Comparison of ENCODE assay signal across 8 cellular contexts in genomic region chr6:31493875-31494694, GRCh38. TPM values are rescaled to one million over a fixed set of nuclear protein-coding genes. Genes with fewer than 3 reads are reported as not detected.
DNase-seq lines count a peak whose midpoint lies in the region; ATAC-seq and TF ChIP-seq lines count a peak whose summit lies in the region.

No MANE protein-coding gene starts in this region.

- H3K36me3 Mint-ChIP-seq in nephron progenitor cell (ENCODE audit: low read depth): no peaks in the 10 kb centered on the region
- H3K36me3 Mint-ChIP-seq in stimulated activated naive CD8-positive, alpha-beta T cell treated with anti-CD3 and anti-CD28 coated beads, Interleukin-15, Interleukin-2, amounts not matched to agents 100 ng/mL and 50 ng/mL, for 24 hours (ENCODE audit: low read depth): no peaks in the 10 kb centered on the region

- CTCF ChIA-PET in RWPE1 (lab: Yijun Ruan, JAX): interaction anchor here (0.6 to 2.0 kb wide), 13 partner anchors 9 to 1069 kb away, joined by 3 to 11 read pairs (median 4); partner anchors contain the start of genes DDX39B and PSORS1C1

- H3K27ac Mint-ChIP-seq in nephron progenitor cell: no peak overlapping the region
- peak overlapping the region; percentile 87 for H3K27ac Mint-ChIP-seq in stimulated activated naive CD8-positive, alpha-beta T cell treated with anti-CD3 and anti-CD28 coated beads, Interleukin-15, Interleukin-2, amounts not matched to agents 100 ng/mL and 50 ng/mL, for 24 hours

- ATAC-seq in GM18505 (IDR thresholded peaks at IDR 0.05; ENCODE audit: unreplicated experiment): peak; percentile 44

- peaks cover 10% of the 10 kb centered on the region for H3K9me3 Mint-ChIP-seq in nephron progenitor cell
- no peaks in the 10 kb centered on the region for H3K9me3 Mint-ChIP-seq in stimulated activated naive CD8-positive, alpha-beta T cell treated with anti-CD3 and anti-CD28 coated beads, Interleukin-15, Interleukin-2, amounts not matched to agents 100 ng/mL and 50 ng/mL, for 24 hours

- POLR2A ChIA-PET in RWPE1 (lab: Yijun Ruan, JAX; ENCODE audit: low non-redundant PET): no interaction called here

- H3K4me3 ChIP-seq in HUES64 (ENCODE audit: low read length) (peak overlapping the region; percentile 68), fibroblast of the aortic adventitia (ENCODE audit: low read depth, low read length) (peak overlapping the region; percentile 73)

- H3K9me3 ChIP-seq in HUES64 (ENCODE audit: insufficient read depth, low read depth, low read length): no peaks in the 10 kb centered on the region

- under 1% methylated on average over 58 of the region's 58 CpGs for WGBS in HUES64

- H3K4me3 Mint-ChIP-seq in nephron progenitor cell: peak overlapping the region; percentile 78
- peak overlapping the region; percentile 91 for H3K4me3 Mint-ChIP-seq in stimulated activated naive CD8-positive, alpha-beta T cell treated with anti-CD3 and anti-CD28 coated beads, Interleukin-15, Interleukin-2, amounts not matched to agents 100 ng/mL and 50 ng/mL, for 24 hours

- H3K27me3 ChIP-seq in HUES64 (ENCODE audit: insufficient read depth, low read length): peaks cover 52% of the 10 kb centered on the region

- H3K27ac ChIP-seq in HUES64 (ENCODE audit: low read depth, low read length) (peak overlapping the region; percentile 57; the same call in 1 of the 2 replicates), RWPE1 (peak overlapping the region; percentile 69)

- DNase-seq in AG08395 (ENCODE audit: low spot score): peak; percentile 45
- peak; percentile 51 for DNase-seq in RWPE1 (ENCODE audit: low spot score)
- DNase-seq in activated T-helper 9 cell treated with anti-CD3 and anti-CD28 coated beads, Interleukin-2, amount 50 U/mL, for 16 hours (ENCODE audit: low read depth): peak; percentile 67
- DNase-seq in fibroblast of the aortic adventitia (ENCODE audit: low read depth): peak; percentile 73
- peak; percentile 87 for DNase-seq in nephron progenitor cell

- 0 out of 2 replicates have a peak, but pooled peaks cover 8% of the 10 kb centered on the region for H3K4me1 ChIP-seq in HUES64 (ENCODE audit: insufficient read depth, low read length)

- TF ChIP-seq POLR2A in GM18505 (IDR thresholded peaks at IDR 0.05; ENCODE audit: borderline replicate concordance, extremely low read depth, insufficient read depth, insufficient read length): no peak

- no peaks in the 10 kb centered on the region for H3K36me3 ChIP-seq in HUES64 (ENCODE audit: insufficient read depth, low read length)

- peaks cover 32% of the 10 kb centered on the region for H3K4me1 Mint-ChIP-seq in nephron progenitor cell
- peaks cover 46% of the 10 kb centered on the region for H3K4me1 Mint-ChIP-seq in stimulated activated naive CD8-positive, alpha-beta T cell treated with anti-CD3 and anti-CD28 coated beads, Interleukin-15, Interleukin-2, amounts not matched to agents 100 ng/mL and 50 ng/mL, for 24 hours (ENCODE audit: low read depth)

- TF ChIP-seq CTCF in RWPE1 (conservative IDR thresholded peaks at IDR 0.05; ENCODE audit: low read depth) (peak; percentile 90), fibroblast of the aortic adventitia (IDR thresholded peaks at IDR 0.05; ENCODE audit: insufficient read depth, low read length) (peak; percentile 76), nephron progenitor cell (IDR thresholded peaks at IDR 0.05) (peak; percentile 83)

- H3K9ac ChIP-seq in HUES64 (ENCODE audit: low read depth, low read length): peak overlapping the region; percentile 66

- H3K27me3 Mint-ChIP-seq in nephron progenitor cell (ENCODE audit: low read depth, poor library complexity): peaks cover 83% of the 10 kb centered on the region
- no peaks in the 10 kb centered on the region for H3K27me3 Mint-ChIP-seq in stimulated activated naive CD8-positive, alpha-beta T cell treated with anti-CD3 and anti-CD28 coated beads, Interleukin-15, Interleukin-2, amounts not matched to agents 100 ng/mL and 50 ng/mL, for 24 hours

RNA-seq across cellular contexts. Expression of gene MICB, which starts 3.9 kb away (rescaled TPM):
- polyA plus RNA-seq in HUES64 (2013, experiment 1 of 2): 6.3 TPM
- polyA plus RNA-seq in HUES64 (2013, experiment 2 of 2): 8.1 TPM
- 3.4 and 16.6 TPM in 2 replicates for total RNA-seq in fibroblast of the aortic adventitia (ENCODE audit: low replicate concordance)

RNA-seq across cellular contexts. Expression of gene MCCD1, which starts 34.7 kb away (rescaled TPM):
- polyA plus RNA-seq in HUES64 (2013, experiment 1 of 2): not detected
- polyA plus RNA-seq in HUES64 (2013, experiment 2 of 2): not detected
- total RNA-seq in fibroblast of the aortic adventitia (ENCODE audit: low replicate concordance): not detected in 2 replicates

RNA-seq across cellular contexts. Expression of gene DDX39B, which starts 47.7 kb away (rescaled TPM):
- 705 TPM for polyA plus RNA-seq in HUES64 (2013, experiment 1 of 2)
- polyA plus RNA-seq in HUES64 (2013, experiment 2 of 2): 618 TPM
- 197 and 290 TPM in 2 replicates for total RNA-seq in fibroblast of the aortic adventitia (ENCODE audit: low replicate concordance)

RNA-seq across cellular contexts. Expression of gene ATP6V1G2, which starts 52.3 kb away (rescaled TPM):
- polyA plus RNA-seq in HUES64 (2013, experiment 1 of 2): 1.8 TPM
- 3.1 TPM for polyA plus RNA-seq in HUES64 (2013, experiment 2 of 2)
- 3.8 and 6.7 TPM in 2 replicates for total RNA-seq in fibroblast of the aortic adventitia (ENCODE audit: low replicate concordance)

RNA-seq across cellular contexts. Expression of gene NFKBIL1, which starts 53.3 kb away (rescaled TPM):
- polyA plus RNA-seq in HUES64 (2013, experiment 1 of 2): 8.3 TPM
- 12.5 TPM for polyA plus RNA-seq in HUES64 (2013, experiment 2 of 2)
- total RNA-seq in fibroblast of the aortic adventitia (ENCODE audit: low replicate concordance): 20.0 and 48.7 TPM in 2 replicates

Comparison
In these comparisons a context has a peak if more than half of its experiments do, and no peak if none do; other contexts are left out.
1. Peak in every context shown above with its lines: DNase-seq, ATAC-seq, H3K4me3 ChIP-seq and H3K27ac ChIP-seq.